In the genomic region with DNA sequence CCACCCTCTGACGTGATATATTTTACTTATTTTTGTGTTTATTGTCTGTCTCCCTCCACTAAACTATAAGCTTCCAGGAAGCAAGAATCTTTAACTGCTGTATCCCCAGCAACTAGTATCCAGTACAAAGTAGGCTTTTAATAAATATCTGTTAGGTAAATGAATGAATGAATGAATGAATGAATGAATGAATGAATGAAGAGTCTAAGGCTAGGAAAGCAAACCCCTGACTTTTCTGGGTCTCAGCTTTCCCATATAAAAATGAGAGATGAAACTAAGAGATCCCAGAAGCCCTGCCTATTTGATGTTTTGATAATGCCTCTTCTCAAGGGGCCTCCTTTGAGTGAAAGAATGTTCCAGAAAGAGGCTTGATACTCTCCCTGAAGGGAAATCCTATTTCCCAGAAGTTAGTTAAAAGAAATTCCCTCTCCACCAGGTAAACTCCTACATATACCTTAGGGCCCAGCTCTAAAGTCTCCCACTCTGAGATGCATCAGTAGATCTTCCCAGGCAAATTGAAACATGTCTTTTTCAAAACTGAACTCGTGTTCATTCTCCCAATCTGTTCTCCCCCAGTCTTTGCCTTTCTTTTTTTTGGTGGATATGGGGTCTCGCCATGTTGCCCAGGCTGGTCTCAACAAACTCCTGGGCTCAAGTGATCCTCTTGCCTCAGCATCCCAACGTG, we compare ENCODE assay signal across 18 cellular contexts. TPM values are rescaled to one million over a fixed set of nuclear protein-coding genes. Genes with fewer than 3 reads are reported as not detected.
A peak's percentile ranks its signal among the peaks of the same experiment; 100 is the strongest.
DNase-seq lines count a peak whose midpoint lies in the region; ATAC-seq, FAIRE-seq and TF ChIP-seq lines count a peak whose summit lies in the region.
"Had no signal": no experiment of that assay in that cellular context is flagged by ENCODE, and none has a peak within 500 bp of the region (broad histone marks: within the 10 kb centered on the region; RNA-seq: fewer than 3 reads in every experiment).

No MANE protein-coding gene starts in this region.

- no peak for DNase-seq in GM12878 (ENCODE audit: low read depth, low spot score)
- DNase-seq in colonic mucosa = no peak
- peak; percentile 48 for DNase-seq in osteoblast (ENCODE audit: insufficient read length, low spot score, missing footprints)
- DNase-seq in NOMO-1 (lab: John Stamatoyannopoulos, UW; ENCODE audit: unreplicated experiment in 2 of 2) = no peak
- no peak for DNase-seq in retina
- no peak for DNase-seq in GM12891 (ENCODE audit: insufficient read length, low spot score)
- DNase-seq: C1 segment of cervical spinal cord; Calu3; CD4-positive, alpha-beta memory T cell; COR-L47; DMS53; DMS79 treated with DMSO at 0.1 percent for 48 hours; GF-D8; H9; HFFc6 had no signal

- H3K9me3 ChIP-seq in GM12878 (replicated peaks; ENCODE audit: control insufficient read depth, insufficient read depth, low read length) (no peaks in the 10 kb centered on the region), colonic mucosa (no peaks in the 10 kb centered on the region), osteoblast (ENCODE audit: low read depth, low read length) (no peaks in the 10 kb centered on the region)

- TF ChIP-seq CTCF in GM12878 (IDR thresholded peaks at IDR 0.05 in 2 of 3, conservative IDR thresholded peaks at IDR 0.05 in 1 of 3; ENCODE audit: control insufficient read depth in 2 of 3, extremely low read depth in 1 of 3, insufficient read depth in 1 of 3, low read depth in 3 of 3, low read length in 3 of 3) (no peak), colonic mucosa (IDR thresholded peaks at IDR 0.05) (no peak), osteoblast (IDR thresholded peaks at IDR 0.05; ENCODE audit: extremely low read depth, low read depth, low read length) (no peak)

- CTCF ChIA-PET in GM12878 (lab: Yijun Ruan, JAX) = no interaction called here

- no peaks in the 10 kb centered on the region for H3K79me2 ChIP-seq in GM12878 (ENCODE audit: control insufficient read depth, insufficient read depth, low read length)
- H3K79me2 ChIP-seq in osteoblast (ENCODE audit: insufficient read depth, low read length) = no peaks in the 10 kb centered on the region

- H3K4me1 ChIP-seq in GM12878 (ENCODE audit: control insufficient read depth, insufficient read depth, low read length) = no peaks in the 10 kb centered on the region
- H3K4me1 ChIP-seq in colonic mucosa = peaks cover 7% of the 10 kb centered on the region
- no peaks in the 10 kb centered on the region for H3K4me1 ChIP-seq in osteoblast (ENCODE audit: insufficient read depth, low read length)

- H3K4me3 ChIP-seq in GM12878 (no peak overlapping the region), colonic mucosa (no peak overlapping the region), osteoblast (ENCODE audit: insufficient read depth, low read length) (no peak overlapping the region)
- H3K4me3 ChIP-seq: GM23338 had no signal

- BruUV-seq in GM12878 (replicated peaks; lab: Mats Ljungman, UMichigan) = no TSS peak

- SMC1A ChIA-PET in GM12878 (lab: Charles Lee; ENCODE audit: uncharacterized antibody, unreplicated experiment) = no interaction called here

- TF ChIP-seq EP300 in GM12878 (IDR thresholded peaks at IDR 0.05; ENCODE audit: borderline replicate concordance in 1 of 2, control insufficient read depth in 1 of 2, low read depth in 2 of 2, low read length in 2 of 2) = no peak

- no peak for TF ChIP-seq RAD21 in GM12878 (IDR thresholded peaks at IDR 0.05; ENCODE audit: insufficient read depth, low read depth, low read length)

- POLR2A ChIA-PET in GM12878 (lab: Charles Lee) = interaction anchor here (0.5 kb wide), 1 partner anchor 75 kb away, joined by 4 read pairs; no protein-coding TSS in a partner anchor

- TF ChIP-seq POLR2A in GM12878 (IDR thresholded peaks at IDR 0.05; ENCODE audit: low read depth, low read length) (no peak), GM12891 (IDR thresholded peaks at IDR 0.05; ENCODE audit: low read depth, low read length) (no peak)

- no peak overlapping the region for H3K4me2 ChIP-seq in GM12878 (ENCODE audit: control insufficient read depth, insufficient read depth)
- H3K4me2 ChIP-seq in osteoblast (ENCODE audit: insufficient read depth, low read length) = no peak overlapping the region
- H3K4me2 ChIP-seq: GM23338 had no signal

- H3K27ac ChIP-seq in GM12878 (ENCODE audit: control insufficient read depth, insufficient read depth) = no peak overlapping the region
- H3K27ac ChIP-seq in colonic mucosa = peak overlapping the region; percentile 47
- no peak overlapping the region for H3K27ac ChIP-seq in osteoblast (ENCODE audit: low read depth, low read length)

- WGBS in GM12878 (ENCODE audit: insufficient coverage, insufficient replicate concordance, low lambda C conversion rate, missing lambda C conversion rate) = 28% methylated on average over 4 of the region's 4 CpGs

- H3K9ac ChIP-seq in GM12878 (ENCODE audit: control insufficient read depth, insufficient read depth, low read length) (no peak overlapping the region), colonic mucosa (ENCODE audit: low read depth in 2 of 2, low read length in 2 of 2) (no peak overlapping the region)

- H3K36me3 ChIP-seq in GM12878 (ENCODE audit: control insufficient read depth in 2 of 2, insufficient read depth in 2 of 2, low read length in 1 of 2) = no peaks in the 10 kb centered on the region; a peak in 1 of 4 replicates
- H3K36me3 ChIP-seq in colonic mucosa = no peaks in the 10 kb centered on the region
- no peaks in the 10 kb centered on the region for H3K36me3 ChIP-seq in osteoblast (ENCODE audit: insufficient read depth, low read length)

- H4K20me1 ChIP-seq in GM12878 (ENCODE audit: control insufficient read depth, insufficient read depth) = no peaks in the 10 kb centered on the region
- no peaks in the 10 kb centered on the region for H4K20me1 ChIP-seq in osteoblast (ENCODE audit: insufficient read depth, low read length)

- H3K27me3 ChIP-seq in GM12878 (replicated peaks in 1 of 2; ENCODE audit: control insufficient read depth in 2 of 2, insufficient read depth in 2 of 2, low read length in 1 of 2) (no peaks in the 10 kb centered on the region), colonic mucosa (no peaks in the 10 kb centered on the region), osteoblast (ENCODE audit: insufficient read depth, low read length) (no peaks in the 10 kb centered on the region)

- no peak for ATAC-seq in GM12878
- ATAC-seq: GM23338, HCT116 had no signal

- intact Hi-C loops in GM12878 (cut with micrococcal nuclease; ENCODE audit: unreplicated experiment) = no loop called here
- intact Hi-C loops in colonic mucosa (cut with DNase I) = no loop called here

- in situ Hi-C loops in GM12878 (cut with MboI) = no loop called here

- RAD21 ChIA-PET in GM12878 (lab: Charles Lee; ENCODE audit: unreplicated experiment) = interaction anchor here (1.0 kb wide), 1 partner anchor 9 kb away, joined by 3 read pairs; no protein-coding TSS in a partner anchor

- no peak overlapping the region for H2AFZ ChIP-seq in GM12878 (ENCODE audit: control insufficient read depth, low read depth, low read length)
- H2AFZ ChIP-seq in osteoblast (ENCODE audit: low read length) = no peak overlapping the region
- H2AFZ ChIP-seq: GM23338 had no signal

- no peak for FAIRE-seq in GM12878 (lab: Jason Lieb, UNC)
- FAIRE-seq in GM12891 (lab: Jason Lieb, UNC) = no peak
- FAIRE-seq: GM19239 had no signal

TF ChIP-seq in GM12891, 5 proteins besides CTCF, POLR2A, EP300 and RAD21:
- TF ChIP-seq SPI1 (IDR thresholded peaks at IDR 0.05; ENCODE audit: low read depth, low read length) (no peak), POLR2AphosphoS5 (IDR thresholded peaks at IDR 0.05; ENCODE audit: low read depth, low read length) (no peak), POU2F2 (IDR thresholded peaks at IDR 0.05; ENCODE audit: low read depth, low read length) (no peak), TAF1 (IDR thresholded peaks at IDR 0.05; ENCODE audit: low read depth, low read length) (no peak), PAX5 (IDR thresholded peaks at IDR 0.05; ENCODE audit: insufficient read depth, low read length, severe bottlenecking) (no peak)
TF ChIP-seq in GM12891: peak in this region for 0.

RNA-seq across cellular contexts. Expression of a gene that starts 7.8 kb away (rescaled TPM):
- 2.0 and 2.7 TPM in 2 replicates for total RNA-seq in GM12878 (2013; cell fraction: nucleolus; rRNA removed)
- total RNA-seq in GM12878 (2014; rRNA removed) = 0.82 and 1.6 TPM in 2 replicates
- total RNA-seq in GM12878 (2014; rRNA removed; fragmentation: Illumina TruSeq; extraction: Trizol) = 1.3 and 1.4 TPM in 2 replicates
- total RNA-seq in GM12878 (2021) = 1.5 and 3.5 TPM in 2 replicates
- 1.1 TPM for polyA plus RNA-seq in GM12878 (2011; ENCODE audit: low read depth)
- 0.19 and 0.50 TPM in 2 replicates for polyA plus RNA-seq in GM12878 (2011; rRNA removed)
- 0.10 and 0.15 TPM in 2 replicates for polyA plus RNA-seq in GM12878 (2011; cell fraction: cytosol; rRNA removed)
- 0.18 and 0.48 TPM in 2 replicates for polyA plus RNA-seq in GM12878 (2011; cell fraction: nucleus; rRNA removed)
- polyA plus RNA-seq in GM12878 (2012) = 0.22 and 1.00 TPM in 2 replicates
- polyA plus RNA-seq in GM12878 (2014; fragmentation: Illumina TruSeq; extraction: Trizol) = 1.2 and 1.5 TPM in 2 replicates
- 1 to 10 TPM in 1 of 2 experiments, under 1 TPM in 1; 0.75 to 1.1 TPM for polyA plus RNA-seq in GM12878 (2014; fragmentation: Nextera tagmentation; extraction: Ambion mirVana)
- 1.5 and 3.0 TPM in 2 replicates for polyA plus RNA-seq in GM12878 (2014; rRNA removed)
- polyA plus RNA-seq in GM12878 (2016; fragmentation: Nextera tagmentation; extraction: Ambion mirVana) = under 1 TPM; 0.18 to 0.94 TPM
- polyA minus RNA-seq in GM12878 (2011; rRNA and poly(A)+ RNA removed) = 0.10 and 0.15 TPM in 2 replicates
- not detected in 2 replicates for polyA minus RNA-seq in GM12878 (2011; cell fraction: cytosol; rRNA and poly(A)+ RNA removed)
- polyA minus RNA-seq in GM12878 (2011; cell fraction: nucleus; rRNA and poly(A)+ RNA removed) = under 0.01 and 0.10 TPM in 2 replicates
- total RNA-seq in colonic mucosa = 100 to 1,000 TPM in 1 of 2 donors, 10 to 100 TPM in 1; 95.2 to 148 TPM
- total RNA-seq in osteoblast = 0.72 and 0.88 TPM in 2 replicates
- polyA plus RNA-seq in GM12891 (2012; ENCODE audit: low read depth, missing spikeins) = 1.6 TPM
- total RNA-seq: CD4-positive, alpha-beta memory T cell had no signal
- polyA plus RNA-seq: CD4-positive, alpha-beta memory T cell had no signal

Comparison
In these comparisons a context has a peak if more than half of its experiments do, and no peak if none do; other contexts are left out.
1. RNA of a gene that starts 7.8 kb away (total RNA-seq): 95.2 to 148 TPM in colonic mucosa; 0.82 to 3.5 TPM in GM12878 and 0.72 to 0.88 TPM in osteoblast; every median in the first group is over 10 times any median in the second.